Comparison of ENCODE assay signal across 1 cellular context in the genomic region with DNA sequence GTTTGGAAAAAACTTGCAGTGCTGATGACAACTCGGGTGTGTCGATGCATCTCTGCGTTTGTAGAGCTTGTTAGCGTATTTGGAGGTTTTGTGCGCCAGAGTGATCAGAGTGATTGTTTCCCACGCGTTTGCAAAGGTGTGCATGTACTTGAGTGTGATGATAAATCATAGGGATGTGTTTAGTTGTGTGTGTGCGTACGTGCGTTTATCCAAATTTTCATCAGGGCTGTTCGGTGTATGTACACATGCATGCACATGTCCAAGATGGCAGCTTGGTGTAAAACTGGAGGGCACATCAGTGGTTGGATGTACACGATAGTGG.
TF ChIP-seq lines count a peak whose summit lies in the region.

No MANE protein-coding gene starts in this region.

TF ChIP-seq in K562, 482 proteins besides CTCF, POLR2A, EP300 and RAD21:
- TF ChIP-seq BCOR (IDR thresholded peaks at IDR 0.05) (no peak), NEUROD1 (IDR thresholded peaks at IDR 0.05; ENCODE audit: borderline replicate concordance, low read depth, low read length, partially characterized antibody) (no peak), PKNOX1 (IDR thresholded peaks at IDR 0.05) (no peak), FOXM1 (IDR thresholded peaks at IDR 0.05; ENCODE audit: low read depth) (no peak), FOXM1 (CRISPR knock-in tag; IDR thresholded peaks at IDR 0.05; ENCODE audit: low read depth) (no peak), RBM15 (IDR thresholded peaks at IDR 0.05; ENCODE audit: insufficient read depth, low read length) (no peak), USF1 (CRISPR knock-in tag; IDR thresholded peaks at IDR 0.05) (peak; percentile 0; the same call in 1 of the 2 replicates), EZH2 (IDR thresholded peaks at IDR 0.05; ENCODE audit: borderline replicate concordance, low read depth, low read length) (0 out of 2 replicates have a peak, but pooled peaks have one; percentile 75), PHB2 (IDR thresholded peaks at IDR 0.05; ENCODE audit: low read depth) (no peak), POU5F1 (IDR thresholded peaks at IDR 0.05; ENCODE audit: borderline replicate concordance, low read depth, low read length, partially characterized antibody) (no peak), MEIS2 (IDR thresholded peaks at IDR 0.05; ENCODE audit: partially characterized antibody) (no peak), ZNF76 (CRISPR knock-in tag; IDR thresholded peaks at IDR 0.05; ENCODE audit: borderline replicate concordance) (no peak), MGA (IDR thresholded peaks at IDR 0.05) (0 out of 2 replicates have a peak, but pooled peaks have one; percentile 7), PCBP1 (IDR thresholded peaks at IDR 0.05; ENCODE audit: low read depth, low read length, poor library complexity, severe bottlenecking) (no peak), NR3C1 (CRISPR knock-in tag; IDR thresholded peaks at IDR 0.05) (no peak)
